Comparison of ENCODE assay signal across 11 cellular contexts in the genomic region with DNA sequence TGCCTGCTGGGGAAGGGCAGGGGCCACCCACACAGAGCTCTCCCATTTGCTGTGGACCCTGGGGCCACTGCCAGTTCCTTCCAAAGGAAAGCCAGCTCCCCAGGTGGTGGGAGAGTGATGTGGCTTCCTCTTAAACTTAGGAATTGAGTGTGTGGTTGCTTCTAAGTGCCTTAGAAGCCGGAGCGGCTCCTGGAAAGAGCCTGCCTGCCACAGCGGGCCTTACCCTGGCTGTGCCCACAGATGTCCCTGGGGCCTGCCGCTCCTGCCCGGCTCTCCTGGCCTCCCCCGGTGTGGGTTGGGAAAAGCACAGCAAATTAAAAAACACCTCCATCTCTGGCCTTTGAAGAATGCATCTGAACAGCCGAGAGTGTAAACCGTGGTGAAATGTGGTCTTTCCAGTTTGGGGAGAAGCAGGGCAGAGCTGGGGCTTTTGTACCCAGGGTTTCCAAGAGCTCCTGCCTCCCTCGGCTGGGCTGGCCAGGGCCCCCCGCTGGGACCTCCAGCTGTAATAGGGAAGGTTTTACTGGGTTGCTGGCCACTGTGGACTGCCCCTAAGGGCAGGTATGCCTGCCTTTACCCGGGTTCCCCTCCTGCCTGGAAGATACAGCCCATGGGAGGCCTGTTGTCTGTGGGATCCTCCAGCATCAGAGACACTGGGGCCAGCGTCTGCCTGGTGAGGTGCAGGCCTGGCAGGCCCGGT. TPM values are rescaled to one million over a fixed set of nuclear protein-coding genes. Genes with fewer than 3 reads are reported as not detected.
A peak's percentile ranks its signal among the peaks of the same experiment; 100 is the strongest.
DNase-seq lines count a peak whose midpoint lies in the region; ATAC-seq and TF ChIP-seq lines count a peak whose summit lies in the region.
"Had no signal": no experiment of that assay in that cellular context is flagged by ENCODE, and none has a peak within 500 bp of the region (broad histone marks: within the 10 kb centered on the region; RNA-seq: fewer than 3 reads in every experiment).

No MANE protein-coding gene starts in this region.

- H3K9me3 ChIP-seq in right atrium auricular region (no peaks in the 10 kb centered on the region), breast epithelium (no peaks in the 10 kb centered on the region), muscle layer of duodenum (ENCODE audit: control insufficient read depth in 1 of 2, low read length in 2 of 2) (no peaks in the 10 kb centered on the region)

- POLR2A ChIA-PET in activated CD8-positive, alpha-beta T cell treated with anti-CD3 and anti-CD28 coated beads for 36 hours (lab: Charles Lee), result interaction anchor here (0.7 kb wide), 1 partner anchor 11 kb away, joined by 4 read pairs; no protein-coding TSS in a partner anchor

- H3K27me3 ChIP-seq in right atrium auricular region, result no peaks in the 10 kb centered on the region
- H3K27me3 ChIP-seq in breast epithelium, result no peaks in the 10 kb centered on the region
- H3K27me3 ChIP-seq in muscle layer of duodenum (ENCODE audit: low read depth, low read length), result no peaks in the 10 kb centered on the region

- intact Hi-C loops in Right ventricle myocardium superior (cut with DNase I) (no loop called here), breast epithelium (cut with DNase I; ENCODE audit: low total_unique reads) (no loop called here)
- intact Hi-C loops in activated CD8-positive, alpha-beta T cell treated with anti-CD3 and anti-CD28 coated beads for 36 hours (cut with micrococcal nuclease), result no loop called here

- H3K4me3 Mint-ChIP-seq in activated CD8-positive, alpha-beta T cell treated with anti-CD3 and anti-CD28 coated beads for 36 hours, result no peak overlapping the region
- H3K4me3 Mint-ChIP-seq: dendritic cell treated with granulocyte-macrophage colony-stimulating factor and Interleukin-4, amounts not matched to agents 40 ng/mL and 50 ng/mL, for 4 days had no signal

- H3K4me1 ChIP-seq in right atrium auricular region (peaks cover 0 to 89% of the 10 kb centered on the region in 2 donors), breast epithelium (peaks cover 14 to 32% of the 10 kb centered on the region in 2 donors), muscle layer of duodenum (ENCODE audit: control insufficient read depth in 1 of 2, insufficient read depth in 2 of 2, low read length in 2 of 2) (peaks cover 0 to 51% of the 10 kb centered on the region in 2 donors)

- H3K27me3 Mint-ChIP-seq in activated CD8-positive, alpha-beta T cell treated with anti-CD3 and anti-CD28 coated beads for 36 hours, result no peaks in the 10 kb centered on the region

- no peaks in the 10 kb centered on the region for H3K9me3 Mint-ChIP-seq in activated CD8-positive, alpha-beta T cell treated with anti-CD3 and anti-CD28 coated beads for 36 hours

- peaks cover 25% of the 10 kb centered on the region for H3K4me1 Mint-ChIP-seq in activated CD8-positive, alpha-beta T cell treated with anti-CD3 and anti-CD28 coated beads for 36 hours (ENCODE audit: low read depth)

- CTCF ChIA-PET in activated CD8-positive, alpha-beta T cell treated with anti-CD3 and anti-CD28 coated beads for 36 hours (lab: Charles Lee), result interaction anchor here (1.1 kb wide), 1 partner anchor 44 kb away, joined by 3 read pairs; no protein-coding TSS in a partner anchor

- no peak for ATAC-seq in Right ventricle myocardium superior (ENCODE audit: poor library complexity)
- no peak for ATAC-seq in HG03108 (IDR thresholded peaks at IDR 0.05; ENCODE audit: unreplicated experiment)
- ATAC-seq in activated CD8-positive, alpha-beta T cell treated with anti-CD3 and anti-CD28 coated beads for 36 hours, result no peak

- no peaks in the 10 kb centered on the region for H3K36me3 ChIP-seq in right atrium auricular region
- H3K36me3 ChIP-seq in breast epithelium, result no peaks in the 10 kb centered on the region
- H3K36me3 ChIP-seq in muscle layer of duodenum (ENCODE audit: control insufficient read depth in 1 of 2, insufficient read depth in 2 of 2, low read length in 2 of 2), result no peaks in the 10 kb centered on the region

- TF ChIP-seq CTCF in right atrium auricular region (IDR thresholded peaks at IDR 0.05) (no peak), breast epithelium (IDR thresholded peaks at IDR 0.05) (no peak)
- no peak for TF ChIP-seq CTCF in activated CD8-positive, alpha-beta T cell treated with anti-CD3 and anti-CD28 coated beads for 36 hours (IDR thresholded peaks at IDR 0.05)

- peak overlapping the region; percentile 80 to 81 for H3K27ac ChIP-seq in right atrium auricular region
- peak overlapping the region; percentile 95 to 98 for H3K27ac ChIP-seq in breast epithelium
- peak overlapping the region; percentile 39 for H3K27ac ChIP-seq in muscle layer of duodenum (ENCODE audit: low read length)

- H3K27ac Mint-ChIP-seq in activated CD8-positive, alpha-beta T cell treated with anti-CD3 and anti-CD28 coated beads for 36 hours, result no peak overlapping the region
- H3K27ac Mint-ChIP-seq: dendritic cell treated with granulocyte-macrophage colony-stimulating factor and Interleukin-4, amounts not matched to agents 40 ng/mL and 50 ng/mL, for 4 days had no signal

- no peak for TF ChIP-seq POLR2A in breast epithelium (IDR thresholded peaks at IDR 0.05)

- H3K4me3 ChIP-seq in right atrium auricular region (no peak overlapping the region), breast epithelium (peak overlapping the region in 2 of 3 donors; percentile 10 to 48), muscle layer of duodenum (ENCODE audit: low read depth in 1 of 2, low read length in 2 of 2) (no peak overlapping the region)

- no peak for DNase-seq in right atrium auricular region (ENCODE audit: low spot score)
- DNase-seq in Right ventricle myocardium superior, result no peak
- DNase-seq in breast epithelium (ENCODE audit: low spot score in 2 of 2), result peak; percentile 71 to 83
- DNase-seq in dermis blood vessel endothelial cell, result no peak
- no peak for DNase-seq in NCI-H748 treated with DMSO at 0.1 percent for 48 hours (lab: John Stamatoyannopoulos, UW)
- no peak for DNase-seq in activated CD8-positive, alpha-beta T cell treated with anti-CD3 and anti-CD28 coated beads for 36 hours
- DNase-seq: AML-193, RPMI8226 had no signal

- peaks cover 2% of the 10 kb centered on the region for H3K36me3 Mint-ChIP-seq in activated CD8-positive, alpha-beta T cell treated with anti-CD3 and anti-CD28 coated beads for 36 hours (ENCODE audit: low read depth)

RNA-seq across cellular contexts. Expression of gene LRP5, which starts 30.2 kb away (rescaled TPM):
- total RNA-seq in right atrium auricular region (10 to 100 TPM; 34.6 to 60.9 TPM), Right ventricle myocardium superior (49.8 TPM), breast epithelium (10 to 100 TPM; 23.6 to 48.8 (median 24.5) TPM), dermis blood vessel endothelial cell (87.3 and 169 TPM in 2 replicates)
- 10 to 100 TPM; 10.5 to 15.3 TPM for total RNA-seq in activated CD8-positive, alpha-beta T cell treated with anti-CD3 and anti-CD28 coated beads for 36 hours

Comparison
In these comparisons a context has a peak if more than half of its experiments do, and no peak if none do; other contexts are left out.
1. DNase-seq: peak in breast epithelium (2 of 2); none in right atrium auricular region (single experiment), Right ventricle myocardium superior (single experiment), dermis blood vessel endothelial cell (single experiment), NCI-H748 treated with DMSO at 0.1 percent for 48 hours (single experiment) and activated CD8-positive, alpha-beta T cell treated with anti-CD3 and anti-CD28 coated beads for 36 hours (single experiment).
2. H3K27ac ChIP-seq: peak in every context shown above with its lines; median percentile 96 in breast epithelium; 80 in right atrium auricular region; 39 in muscle layer of duodenum.
3. H3K4me3 ChIP-seq: peak in breast epithelium (2 of 3); none in right atrium auricular region (0 of 2) and muscle layer of duodenum (0 of 2).